8 cellular contexts compared by ENCODE assay signal in the genomic region with DNA sequence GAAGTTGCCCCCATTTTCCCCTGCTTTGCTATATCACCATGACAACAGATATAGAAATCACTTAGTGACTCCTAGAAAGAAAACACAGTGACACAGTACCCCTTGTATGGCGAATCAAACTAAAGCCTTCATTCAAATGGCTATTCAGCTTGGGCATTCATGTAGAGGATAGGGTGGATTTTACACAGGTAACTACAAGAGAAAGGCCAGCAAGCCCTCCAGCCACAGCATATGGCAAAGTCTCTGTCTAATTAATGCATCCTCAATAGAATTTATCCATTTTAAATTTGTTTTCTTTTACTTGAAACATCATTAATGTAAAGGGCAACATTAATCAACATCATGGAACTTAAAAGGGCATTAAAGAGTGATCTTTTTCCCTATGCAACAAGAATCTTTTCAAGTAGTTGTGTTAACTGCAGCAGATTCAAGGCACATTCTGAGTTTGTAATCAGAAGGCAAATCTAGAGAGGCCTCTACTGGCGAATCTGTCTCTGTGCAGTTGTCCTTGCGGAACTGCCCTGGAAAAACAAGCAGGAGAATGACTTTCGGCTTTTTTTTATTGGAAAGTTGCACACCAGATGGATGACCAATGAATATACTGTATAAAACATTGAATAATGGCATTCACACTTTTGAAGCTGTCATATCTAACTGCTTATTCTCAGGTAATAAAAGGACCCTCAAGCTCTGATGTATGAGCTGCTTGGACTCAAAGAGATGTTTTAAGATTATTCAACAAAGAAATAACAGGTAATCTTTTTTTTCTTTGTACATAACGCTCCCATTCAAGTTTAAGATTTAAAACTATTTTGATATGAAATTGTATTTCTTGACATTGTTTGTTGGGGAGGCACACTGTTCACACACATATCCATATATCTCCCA.
DNase-seq lines count a peak whose midpoint lies in the region; ATAC-seq and TF ChIP-seq lines count a peak whose summit lies in the region.

No MANE protein-coding gene starts in this region.

- H3K9ac ChIP-seq in OCI-LY1 (ENCODE audit: low read length) (no peak overlapping the region), parathyroid adenoma (no peak overlapping the region)

- POLR2A ChIA-PET in AG04449 (lab: Yijun Ruan, JAX): no interaction called here

- H3K9me3 ChIP-seq in OCI-LY1 (ENCODE audit: low read length): no peaks in the 10 kb centered on the region
- H3K9me3 ChIP-seq in parathyroid adenoma (ENCODE audit: control insufficient read depth, low read length): no peaks in the 10 kb centered on the region

- H2AFZ ChIP-seq in OCI-LY1 (ENCODE audit: low read length) (no peak overlapping the region), parathyroid adenoma (peak overlapping the region; percentile 52)

- H3K27ac Mint-ChIP-seq in stimulated activated naive CD8-positive, alpha-beta T cell treated with anti-CD3 and anti-CD28 coated beads, Interleukin-15, amount 100 ng/mL, for 72 hours: no peak overlapping the region

- no peaks in the 10 kb centered on the region for H3F3A ChIP-seq in OCI-LY1 (ENCODE audit: insufficient read depth, low read length)

- no peak for ATAC-seq in HG03025 (IDR thresholded peaks at IDR 0.05; ENCODE audit: low FRiP score, unreplicated experiment)
- ATAC-seq in GM18498 (IDR thresholded peaks at IDR 0.05; ENCODE audit: unreplicated experiment): no peak
- ATAC-seq in stimulated activated naive CD8-positive, alpha-beta T cell treated with anti-CD3 and anti-CD28 coated beads, Interleukin-15, amount 100 ng/mL, for 72 hours: no peak

- no peak overlapping the region for H3K27ac ChIP-seq in OCI-LY1 (ENCODE audit: low read depth, low read length, poor library complexity, severe bottlenecking)
- no peak overlapping the region for H3K27ac ChIP-seq in parathyroid adenoma

- no peaks in the 10 kb centered on the region for H3K4me1 Mint-ChIP-seq in stimulated activated naive CD8-positive, alpha-beta T cell treated with anti-CD3 and anti-CD28 coated beads, Interleukin-15, amount 100 ng/mL, for 72 hours

- H3K9me2 ChIP-seq in OCI-LY1 (ENCODE audit: low read depth, low read length): no peaks in the 10 kb centered on the region

- H3K9me3 Mint-ChIP-seq in stimulated activated naive CD8-positive, alpha-beta T cell treated with anti-CD3 and anti-CD28 coated beads, Interleukin-15, amount 100 ng/mL, for 72 hours: no peaks in the 10 kb centered on the region

- H3K4me2 ChIP-seq in OCI-LY1 (ENCODE audit: low read length): no peak overlapping the region
- H3K4me2 ChIP-seq in parathyroid adenoma (ENCODE audit: low read length): no peak overlapping the region

- DNase-seq in AG04449 (ENCODE audit: low read depth, low spot score): peak; percentile 14
- peak; percentile 71 for DNase-seq in H4 (ENCODE audit: low spot score)
- peak; percentile 48 for DNase-seq in epithelial cell of esophagus (ENCODE audit: low read depth)
- no peak for DNase-seq in stimulated activated naive CD8-positive, alpha-beta T cell treated with anti-CD3 and anti-CD28 coated beads, Interleukin-15, amount 100 ng/mL, for 72 hours

- no peaks in the 10 kb centered on the region for H3K27me3 Mint-ChIP-seq in stimulated activated naive CD8-positive, alpha-beta T cell treated with anti-CD3 and anti-CD28 coated beads, Interleukin-15, amount 100 ng/mL, for 72 hours

- H3K27me3 ChIP-seq in OCI-LY1 (ENCODE audit: insufficient read depth, low read length) (no peaks in the 10 kb centered on the region), parathyroid adenoma (ENCODE audit: control insufficient read depth, insufficient read depth, low read length) (no peaks in the 10 kb centered on the region)

- CTCF ChIA-PET in AG04449 (lab: Yijun Ruan, JAX): interaction anchor here (0.6 to 4.0 kb wide), 30 partner anchors 8 to 1329 kb away, joined by 3 to 46 read pairs (median 3); no protein-coding TSS in a partner anchor

- peak; percentile 76 for TF ChIP-seq CTCF in AG04449 (IDR thresholded peaks at IDR 0.05; ENCODE audit: insufficient read depth, low read length, missing control alignments)
- peak; percentile 76 for TF ChIP-seq CTCF in OCI-LY1 (IDR thresholded peaks at IDR 0.05; ENCODE audit: low read length)
- TF ChIP-seq CTCF in epithelial cell of esophagus (IDR thresholded peaks at IDR 0.05; ENCODE audit: insufficient read depth, low read depth, low read length, missing control alignments): peak; percentile 77
- TF ChIP-seq CTCF in parathyroid adenoma (IDR thresholded peaks at IDR 0.05): peak; percentile 60

- no peaks in the 10 kb centered on the region for H4K20me1 ChIP-seq in OCI-LY1 (ENCODE audit: insufficient read depth, low read length)

- H3K4me3 Mint-ChIP-seq in stimulated activated naive CD8-positive, alpha-beta T cell treated with anti-CD3 and anti-CD28 coated beads, Interleukin-15, amount 100 ng/mL, for 72 hours: no peak overlapping the region

- H3K4me3 ChIP-seq in AG04449 (ENCODE audit: low read depth, low read length): no peak overlapping the region
- no peak overlapping the region for H3K4me3 ChIP-seq in OCI-LY1 (ENCODE audit: low read depth, low read length, poor library complexity, severe bottlenecking)
- no peak overlapping the region for H3K4me3 ChIP-seq in epithelial cell of esophagus (ENCODE audit: low read length)
- no peak overlapping the region for H3K4me3 ChIP-seq in parathyroid adenoma (ENCODE audit: low read depth, low read length)

- H3K36me3 ChIP-seq in OCI-LY1 (ENCODE audit: insufficient read depth, low read length) (no peaks in the 10 kb centered on the region), parathyroid adenoma (ENCODE audit: control insufficient read depth, insufficient read depth, low read length) (no peaks in the 10 kb centered on the region)

- H3K4me1 ChIP-seq in OCI-LY1 (ENCODE audit: insufficient read depth, low read length, severe bottlenecking) (peaks cover 22% of the 10 kb centered on the region), parathyroid adenoma (peaks cover 5% of the 10 kb centered on the region)

- H3K79me2 ChIP-seq in OCI-LY1 (ENCODE audit: insufficient read depth, low read length) (no peaks in the 10 kb centered on the region), parathyroid adenoma (no peaks in the 10 kb centered on the region)

Comparison
In these comparisons a context has a peak if more than half of its experiments do, and no peak if none do; other contexts are left out.
1. DNase-seq: peak in AG04449 (single experiment), H4 (single experiment) and epithelial cell of esophagus (single experiment); none in stimulated activated naive CD8-positive, alpha-beta T cell treated with anti-CD3 and anti-CD28 coated beads, Interleukin-15, amount 100 ng/mL, for 72 hours (0 of 2).
2. Peak in every context shown above with its lines, with median percentiles within 50 percentile points of each other: CTCF ChIP-seq.